Comparison of ENCODE assay signal across 20 cellular contexts in the genomic region with DNA sequence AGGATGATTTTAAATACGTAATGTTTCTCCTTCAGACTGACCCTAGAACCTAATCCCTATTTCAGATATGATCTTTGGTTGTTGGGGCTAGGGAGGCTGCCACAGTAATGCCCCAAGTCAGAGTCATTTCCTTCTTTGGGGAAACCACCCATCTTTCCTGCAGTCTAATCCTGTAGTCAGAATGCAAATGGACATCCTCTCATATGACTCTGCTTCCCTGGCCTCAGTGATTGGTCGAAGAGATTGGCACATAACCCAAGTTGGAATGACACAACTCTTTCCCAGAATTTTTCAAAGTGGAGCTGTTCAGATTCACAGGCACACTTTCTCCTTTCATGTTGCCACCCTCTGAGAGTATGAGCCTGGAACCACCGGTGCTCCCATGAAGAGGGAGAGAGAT. TPM values are rescaled to one million over a fixed set of nuclear protein-coding genes. Genes with fewer than 3 reads are reported as not detected.
DNase-seq lines count a peak whose midpoint lies in the region; ATAC-seq, FAIRE-seq and TF ChIP-seq lines count a peak whose summit lies in the region.
"Had no signal": no experiment of that assay in that cellular context is flagged by ENCODE, and none has a peak within 500 bp of the region (broad histone marks: within the 10 kb centered on the region; RNA-seq: fewer than 3 reads in every experiment).

No MANE protein-coding gene starts in this region.

- H3K27ac ChIP-seq in esophagus muscularis mucosa (replicated peaks in 1 of 4) (no peak overlapping the region), SJCRH30 (no peak overlapping the region), HepG2 (ENCODE audit: extremely low read length, insufficient read depth, low read length) (no peak overlapping the region)
- H3K27ac ChIP-seq: colonic mucosa, SJSA1 had no signal

- TF ChIP-seq EP300 in esophagus muscularis mucosa (IDR thresholded peaks at IDR 0.05) (no peak), HepG2 (IDR thresholded peaks at IDR 0.05; ENCODE audit: low read depth in 2 of 2, low read length in 2 of 2) (no peak), HepG2 (CRISPR knock-in tag; IDR thresholded peaks at IDR 0.05; ENCODE audit: borderline replicate concordance) (no peak)

- DNase-seq in AG10803 (ENCODE audit: low read depth) (peak; percentile 44), esophagus muscularis mucosa (ENCODE audit: extremely low spot score) (peak; percentile 55), erythroblast (lab: John Stamatoyannopoulos, UW) (no peak), SJCRH30 (no peak), HepG2 (ENCODE audit: low spot score) (no peak)
- DNase-seq in activated CD4-positive, alpha-beta T cell treated with anti-CD3 and anti-CD28 coated beads for 4 hours, result no peak
- DNase-seq: activated CD4-positive, alpha-beta T cell treated with anti-CD3 and anti-CD28 coated beads, Interleukin-2, amount 50 U/mL, for 1 hour; activated naive CD4-positive, alpha-beta T cell treated with anti-CD3 and anti-CD28 coated beads, Interleukin-2, amount 50 U/mL, for 16 hours; colonic mucosa; COR-L47; head of caudate nucleus; NCI-H1048; NCI-H2081 treated with DMSO at 0.1 percent for 48 hours; NCI-H526 treated with DMSO at 0.1 percent for 48 hours; T-helper 9 cell had no signal

- TF ChIP-seq RAD21 in HepG2 (CRISPR knock-in tag; IDR thresholded peaks at IDR 0.05), result no peak

- no peak overlapping the region for H3K4me2 ChIP-seq in HepG2 (ENCODE audit: low read depth, low read length)

- H2AFZ ChIP-seq in HepG2 (ENCODE audit: low read length), result no peak overlapping the region

- CTCF ChIA-PET in HepG2 (lab: Yijun Ruan, JAX; ENCODE audit: low intra/inter-chr PET ratio, low total read pairs), result no interaction called here

- H3K36me3 ChIP-seq in esophagus muscularis mucosa (no peaks in the 10 kb centered on the region), SJCRH30 (no peaks in the 10 kb centered on the region), HepG2 (replicated peaks in 1 of 2; ENCODE audit: control insufficient read depth in 1 of 2, insufficient read depth in 2 of 2, low read length in 2 of 2) (no peaks in the 10 kb centered on the region)
- H3K36me3 ChIP-seq: colonic mucosa, SJSA1 had no signal

- POLR2A ChIA-PET in HepG2 (lab: Yijun Ruan, JAX), result no interaction called here

- TF ChIP-seq CTCF in AG10803 (conservative IDR thresholded peaks at IDR 0.05; ENCODE audit: low read length) (no peak), esophagus muscularis mucosa (IDR thresholded peaks at IDR 0.05) (no peak), HepG2 (CRISPR knock-in tag; IDR thresholded peaks at IDR 0.05) (no peak)

- H3K27me3 ChIP-seq in esophagus muscularis mucosa, result no peaks in the 10 kb centered on the region
- H3K27me3 ChIP-seq in SJCRH30, result no peaks in the 10 kb centered on the region
- H3K27me3 ChIP-seq in HepG2 (ENCODE audit: control insufficient read depth in 1 of 2, insufficient read depth in 2 of 2, low read length in 2 of 2), result no peaks in the 10 kb centered on the region
- H3K27me3 ChIP-seq: colonic mucosa, SJSA1 had no signal

- no peak for FAIRE-seq in HepG2 (lab: Jason Lieb, UNC)
- FAIRE-seq: H1, keratinocyte had no signal

- H3K4me3 ChIP-seq in AG10803 (ENCODE audit: low read length), result no peak overlapping the region
- no peak overlapping the region for H3K4me3 ChIP-seq in esophagus muscularis mucosa
- H3K4me3 ChIP-seq in SJCRH30, result no peak overlapping the region
- no peak overlapping the region for H3K4me3 ChIP-seq in HepG2 (replicated peaks in 1 of 3; ENCODE audit: insufficient read depth in 1 of 3, low read depth in 2 of 3, low read length in 3 of 3)
- H3K4me3 ChIP-seq: colonic mucosa, SJSA1 had no signal

- no peaks in the 10 kb centered on the region for H4K20me1 ChIP-seq in HepG2 (ENCODE audit: insufficient read depth, low read length)

- intact Hi-C loops in esophagus muscularis mucosa (cut with DNase I), result no loop called here
- intact Hi-C loops in HepG2 (cut with micrococcal nuclease; ENCODE audit: unreplicated experiment), result no loop called here

- H3K9me3 ChIP-seq in esophagus muscularis mucosa, result no peaks in the 10 kb centered on the region
- H3K9me3 ChIP-seq in SJCRH30 (replicated peaks), result no peaks in the 10 kb centered on the region
- H3K9me3 ChIP-seq in HepG2 (ENCODE audit: low read length), result no peaks in the 10 kb centered on the region
- H3K9me3 ChIP-seq: colonic mucosa, SJSA1 had no signal

- H3K9ac ChIP-seq in HepG2 (ENCODE audit: insufficient read depth, low read depth, low read length), result no peak overlapping the region

- peak; percentile 84 for ATAC-seq in GM18868 (IDR thresholded peaks at IDR 0.05; ENCODE audit: unreplicated experiment)
- peak; percentile 41 for ATAC-seq in HG03565 (IDR thresholded peaks at IDR 0.05; ENCODE audit: unreplicated experiment)
- ATAC-seq in HepG2, result no peak

- no peaks in the 10 kb centered on the region for H3K79me2 ChIP-seq in HepG2 (ENCODE audit: insufficient read depth, low read length)

- H3K4me1 ChIP-seq in esophagus muscularis mucosa (no peaks in the 10 kb centered on the region), SJCRH30 (no peaks in the 10 kb centered on the region), HepG2 (ENCODE audit: insufficient read depth, low read length) (no peaks in the 10 kb centered on the region)
- H3K4me1 ChIP-seq: colonic mucosa, SJSA1 had no signal

- in situ Hi-C loops in HepG2 (cut with HindIII; ENCODE audit: extremely low pct_ligation_motif_present, low pct_unique_long_range_greater_than_20kb), result no loop called here

- TF ChIP-seq POLR2A in esophagus muscularis mucosa (IDR thresholded peaks at IDR 0.05; ENCODE audit: low read depth) (no peak), erythroblast (IDR thresholded peaks at IDR 0.05; ENCODE audit: low read length) (no peak), HepG2 (IDR thresholded peaks at IDR 0.05; ENCODE audit: insufficient read depth in 1 of 2, low read depth in 2 of 2, low read length in 2 of 2) (no peak)

- no TSS peak for BruUV-seq in HepG2 (replicated peaks; lab: Mats Ljungman, UMichigan)

- 87% methylated on average over 3 of the region's 3 CpGs for WGBS in esophagus muscularis mucosa
- WGBS in HepG2 (ENCODE audit: low lambda C conversion rate), result 40% methylated on average over 3 of the region's 3 CpGs

TF ChIP-seq in HepG2, 621 proteins besides CTCF, POLR2A, EP300 and RAD21 (continues in another document):
- TF ChIP-seq ONECUT2 (CRISPR knock-in tag; IDR thresholded peaks at IDR 0.05) (no peak), NFRKB (IDR thresholded peaks at IDR 0.05) (no peak), ZNF432 (CRISPR knock-in tag; IDR thresholded peaks at IDR 0.05; ENCODE audit: borderline replicate concordance) (no peak), BORCS8-MEF2B (CRISPR knock-in tag; IDR thresholded peaks at IDR 0.05) (no peak), ZNF430 (CRISPR knock-in tag; IDR thresholded peaks at IDR 0.05) (no peak), ELF1 (CRISPR knock-in tag; IDR thresholded peaks at IDR 0.05) (no peak), ZNF775 (CRISPR knock-in tag; IDR thresholded peaks at IDR 0.05; ENCODE audit: borderline replicate concordance) (no peak)
- TF ChIP-seq, protein P1, sequence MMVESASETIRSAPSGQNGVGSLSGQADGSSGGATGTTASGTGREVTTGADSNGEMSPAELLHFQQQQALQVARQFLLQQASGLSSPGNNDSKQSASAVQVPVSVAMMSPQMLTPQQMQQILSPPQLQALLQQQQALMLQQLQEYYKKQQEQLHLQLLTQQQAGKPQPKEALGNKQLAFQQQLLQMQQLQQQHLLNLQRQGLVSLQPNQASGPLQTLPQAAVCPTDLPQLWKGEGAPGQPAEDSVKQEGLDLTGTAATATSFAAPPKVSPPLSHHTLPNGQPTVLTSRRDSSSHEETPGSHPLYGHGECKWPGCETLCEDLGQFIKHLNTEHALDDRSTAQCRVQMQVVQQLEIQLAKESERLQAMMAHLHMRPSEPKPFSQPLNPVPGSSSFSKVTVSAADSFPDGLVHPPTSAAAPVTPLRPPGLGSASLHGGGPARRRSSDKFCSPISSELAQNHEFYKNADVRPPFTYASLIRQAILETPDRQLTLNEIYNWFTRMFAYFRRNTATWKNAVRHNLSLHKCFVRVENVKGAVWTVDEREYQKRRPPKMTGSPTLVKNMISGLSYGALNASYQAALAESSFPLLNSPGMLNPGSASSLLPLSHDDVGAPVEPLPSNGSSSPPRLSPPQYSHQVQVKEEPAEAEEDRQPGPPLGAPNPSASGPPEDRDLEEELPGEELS (CRISPR knock-in tag; IDR thresholded peaks at IDR 0.05), result no peak

RNA-seq across cellular contexts. Expression of a gene that starts 58.8 kb away (rescaled TPM):
- total RNA-seq in esophagus muscularis mucosa (10 to 100 TPM; 44.8 to 64.8 (median 45.2) TPM), HepG2 (2016; rRNA removed; fragmentation: Illumina TruSeq; extraction: Trizol) (51.7 and 66.7 TPM in 2 replicates)
- 71.5 and 86.4 TPM in 2 replicates for total RNA-seq in SJCRH30 (2014; rRNA removed; shearing (Covaris generic))
- total RNA-seq in HepG2 (2016; cell fraction: cytosol; rRNA removed; fragmentation: Illumina TruSeq; extraction: Trizol; ENCODE audit: low read depth), result 15.4 and 16.6 TPM in 2 replicates
- 59.1 and 68.6 TPM in 2 replicates for total RNA-seq in HepG2 (2016; cell fraction: insoluble cytoplasmic fraction; rRNA removed; fragmentation: Illumina TruSeq; extraction: Trizol)
- total RNA-seq in HepG2 (2016; cell fraction: membrane; rRNA removed; fragmentation: Illumina TruSeq; extraction: Trizol), result 32.4 and 36.1 TPM in 2 replicates
- 95.4 and 114 TPM in 2 replicates for total RNA-seq in HepG2 (2016; cell fraction: nucleus; rRNA removed; fragmentation: Illumina TruSeq; extraction: Trizol)
- polyA plus RNA-seq in HepG2 (2011; rRNA removed), result 13.5 and 17.7 TPM in 2 replicates
- polyA plus RNA-seq in HepG2 (2011; cell fraction: cytosol; rRNA removed), result 5.6 and 9.2 TPM in 2 replicates
- polyA plus RNA-seq in HepG2 (2011; cell fraction: nucleus; rRNA removed), result 12.6 and 17.0 TPM in 2 replicates
- 23.8 and 26.0 TPM in 2 replicates for polyA plus RNA-seq in HepG2 (2012)
- polyA plus RNA-seq in HepG2 (2016; cell fraction: cytosol; fragmentation: Illumina TruSeq; extraction: Trizol; ENCODE audit: low read depth), result 6.2 and 6.9 TPM in 2 replicates
- 40.2 and 44.0 TPM in 2 replicates for polyA plus RNA-seq in HepG2 (2016; cell fraction: insoluble cytoplasmic fraction; fragmentation: Illumina TruSeq; extraction: Trizol; ENCODE audit: low read depth)
- 11.7 and 13.7 TPM in 2 replicates for polyA plus RNA-seq in HepG2 (2016; cell fraction: membrane; fragmentation: Illumina TruSeq; extraction: Trizol; ENCODE audit: low read depth)
- polyA plus RNA-seq in HepG2 (2016; cell fraction: nucleus; fragmentation: Illumina TruSeq; extraction: Trizol; ENCODE audit: insufficient read depth, low read depth), result 40.4 and 40.6 TPM in 2 replicates
- 36.3 and 49.9 TPM in 2 replicates for polyA minus RNA-seq in HepG2 (2011; rRNA and poly(A)+ RNA removed; ENCODE audit: low replicate concordance)
- polyA minus RNA-seq in HepG2 (2011; cell fraction: cytosol; rRNA and poly(A)+ RNA removed), result 31.6 and 42.4 TPM in 2 replicates
- 239 and 242 TPM in 2 replicates for polyA minus RNA-seq in HepG2 (2011; cell fraction: nucleus; rRNA and poly(A)+ RNA removed)

Comparison
In these comparisons a context has a peak if more than half of its experiments do, and no peak if none do; other contexts are left out.
1. DNase-seq: peak in AG10803 (single experiment) and esophagus muscularis mucosa (single experiment); none in erythroblast (0 of 2), SJCRH30 (0 of 2), activated CD4-positive, alpha-beta T cell treated with anti-CD3 and anti-CD28 coated beads for 4 hours (0 of 2) and HepG2 (single experiment).